Comparison of ENCODE assay signal across 1 cellular context in genomic region chrX:49270249-49270921, GRCh38.
TF ChIP-seq lines count a peak whose summit lies in the region.

No MANE protein-coding gene starts in this region.

TF ChIP-seq in HEK293, 187 proteins besides CTCF, POLR2A, EP300 and RAD21 (continued from another document):
- TF ChIP-seq, protein P1, sequence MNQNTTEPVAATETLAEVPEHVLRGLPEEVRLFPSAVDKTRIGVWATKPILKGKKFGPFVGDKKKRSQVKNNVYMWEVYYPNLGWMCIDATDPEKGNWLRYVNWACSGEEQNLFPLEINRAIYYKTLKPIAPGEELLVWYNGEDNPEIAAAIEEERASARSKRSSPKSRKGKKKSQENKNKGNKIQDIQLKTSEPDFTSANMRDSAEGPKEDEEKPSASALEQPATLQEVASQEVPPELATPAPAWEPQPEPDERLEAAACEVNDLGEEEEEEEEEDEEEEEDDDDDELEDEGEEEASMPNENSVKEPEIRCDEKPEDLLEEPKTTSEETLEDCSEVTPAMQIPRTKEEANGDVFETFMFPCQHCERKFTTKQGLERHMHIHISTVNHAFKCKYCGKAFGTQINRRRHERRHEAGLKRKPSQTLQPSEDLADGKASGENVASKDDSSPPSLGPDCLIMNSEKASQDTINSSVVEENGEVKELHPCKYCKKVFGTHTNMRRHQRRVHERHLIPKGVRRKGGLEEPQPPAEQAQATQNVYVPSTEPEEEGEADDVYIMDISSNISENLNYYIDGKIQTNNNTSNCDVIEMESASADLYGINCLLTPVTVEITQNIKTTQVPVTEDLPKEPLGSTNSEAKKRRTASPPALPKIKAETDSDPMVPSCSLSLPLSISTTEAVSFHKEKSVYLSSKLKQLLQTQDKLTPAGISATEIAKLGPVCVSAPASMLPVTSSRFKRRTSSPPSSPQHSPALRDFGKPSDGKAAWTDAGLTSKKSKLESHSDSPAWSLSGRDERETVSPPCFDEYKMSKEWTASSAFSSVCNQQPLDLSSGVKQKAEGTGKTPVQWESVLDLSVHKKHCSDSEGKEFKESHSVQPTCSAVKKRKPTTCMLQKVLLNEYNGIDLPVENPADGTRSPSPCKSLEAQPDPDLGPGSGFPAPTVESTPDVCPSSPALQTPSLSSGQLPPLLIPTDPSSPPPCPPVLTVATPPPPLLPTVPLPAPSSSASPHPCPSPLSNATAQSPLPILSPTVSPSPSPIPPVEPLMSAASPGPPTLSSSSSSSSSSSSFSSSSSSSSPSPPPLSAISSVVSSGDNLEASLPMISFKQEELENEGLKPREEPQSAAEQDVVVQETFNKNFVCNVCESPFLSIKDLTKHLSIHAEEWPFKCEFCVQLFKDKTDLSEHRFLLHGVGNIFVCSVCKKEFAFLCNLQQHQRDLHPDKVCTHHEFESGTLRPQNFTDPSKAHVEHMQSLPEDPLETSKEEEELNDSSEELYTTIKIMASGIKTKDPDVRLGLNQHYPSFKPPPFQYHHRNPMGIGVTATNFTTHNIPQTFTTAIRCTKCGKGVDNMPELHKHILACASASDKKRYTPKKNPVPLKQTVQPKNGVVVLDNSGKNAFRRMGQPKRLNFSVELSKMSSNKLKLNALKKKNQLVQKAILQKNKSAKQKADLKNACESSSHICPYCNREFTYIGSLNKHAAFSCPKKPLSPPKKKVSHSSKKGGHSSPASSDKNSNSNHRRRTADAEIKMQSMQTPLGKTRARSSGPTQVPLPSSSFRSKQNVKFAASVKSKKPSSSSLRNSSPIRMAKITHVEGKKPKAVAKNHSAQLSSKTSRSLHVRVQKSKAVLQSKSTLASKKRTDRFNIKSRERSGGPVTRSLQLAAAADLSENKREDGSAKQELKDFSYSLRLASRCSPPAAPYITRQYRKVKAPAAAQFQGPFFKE (tag by site-specific recombination; IDR thresholded peaks at IDR 0.05; ENCODE audit: borderline replicate concordance): no peak
- TF ChIP-seq ZEB2 (tag by site-specific recombination; IDR thresholded peaks at IDR 0.05) (no peak), ZNF664 (tag by site-specific recombination; IDR thresholded peaks at IDR 0.05) (no peak), ZNF354C (tag by site-specific recombination; IDR thresholded peaks at IDR 0.05; ENCODE audit: borderline replicate concordance, low read depth) (no peak), ZNF341 (tag by site-specific recombination; IDR thresholded peaks at IDR 0.05; ENCODE audit: low read depth) (no peak), ZNF473 (tag by site-specific recombination; IDR thresholded peaks at IDR 0.05) (no peak), ZNF837 (tag by site-specific recombination; IDR thresholded peaks at IDR 0.05) (no peak), ZNF202 (tag by site-specific recombination; IDR thresholded peaks at IDR 0.05; ENCODE audit: borderline replicate concordance) (no peak), YY1 (tag by site-specific recombination; IDR thresholded peaks at IDR 0.05) (0 out of 2 replicates have a peak, but pooled peaks have one; percentile 1), SP2 (tag by site-specific recombination; IDR thresholded peaks at IDR 0.05) (no peak), ZNF416 (tag by site-specific recombination; IDR thresholded peaks at IDR 0.05) (no peak), ZNF670 (tag by site-specific recombination; IDR thresholded peaks at IDR 0.05; ENCODE audit: low read depth) (no peak)
- TF ChIP-seq, protein P2, sequence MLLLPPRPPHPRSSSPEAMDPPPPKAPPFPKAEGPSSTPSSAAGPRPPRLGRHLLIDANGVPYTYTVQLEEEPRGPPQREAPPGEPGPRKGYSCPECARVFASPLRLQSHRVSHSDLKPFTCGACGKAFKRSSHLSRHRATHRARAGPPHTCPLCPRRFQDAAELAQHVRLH (tag by site-specific recombination; IDR thresholded peaks at IDR 0.05): no peak
- TF ChIP-seq, protein P3, sequence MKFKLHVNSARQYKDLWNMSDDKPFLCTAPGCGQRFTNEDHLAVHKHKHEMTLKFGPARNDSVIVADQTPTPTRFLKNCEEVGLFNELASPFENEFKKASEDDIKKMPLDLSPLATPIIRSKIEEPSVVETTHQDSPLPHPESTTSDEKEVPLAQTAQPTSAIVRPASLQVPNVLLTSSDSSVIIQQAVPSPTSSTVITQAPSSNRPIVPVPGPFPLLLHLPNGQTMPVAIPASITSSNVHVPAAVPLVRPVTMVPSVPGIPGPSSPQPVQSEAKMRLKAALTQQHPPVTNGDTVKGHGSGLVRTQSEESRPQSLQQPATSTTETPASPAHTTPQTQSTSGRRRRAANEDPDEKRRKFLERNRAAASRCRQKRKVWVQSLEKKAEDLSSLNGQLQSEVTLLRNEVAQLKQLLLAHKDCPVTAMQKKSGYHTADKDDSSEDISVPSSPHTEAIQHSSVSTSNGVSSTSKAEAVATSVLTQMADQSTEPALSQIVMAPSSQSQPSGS (tag by site-specific recombination; IDR thresholded peaks at IDR 0.05; ENCODE audit: low read depth): no peak
